8 cellular contexts compared by ENCODE assay signal in the genomic region with DNA sequence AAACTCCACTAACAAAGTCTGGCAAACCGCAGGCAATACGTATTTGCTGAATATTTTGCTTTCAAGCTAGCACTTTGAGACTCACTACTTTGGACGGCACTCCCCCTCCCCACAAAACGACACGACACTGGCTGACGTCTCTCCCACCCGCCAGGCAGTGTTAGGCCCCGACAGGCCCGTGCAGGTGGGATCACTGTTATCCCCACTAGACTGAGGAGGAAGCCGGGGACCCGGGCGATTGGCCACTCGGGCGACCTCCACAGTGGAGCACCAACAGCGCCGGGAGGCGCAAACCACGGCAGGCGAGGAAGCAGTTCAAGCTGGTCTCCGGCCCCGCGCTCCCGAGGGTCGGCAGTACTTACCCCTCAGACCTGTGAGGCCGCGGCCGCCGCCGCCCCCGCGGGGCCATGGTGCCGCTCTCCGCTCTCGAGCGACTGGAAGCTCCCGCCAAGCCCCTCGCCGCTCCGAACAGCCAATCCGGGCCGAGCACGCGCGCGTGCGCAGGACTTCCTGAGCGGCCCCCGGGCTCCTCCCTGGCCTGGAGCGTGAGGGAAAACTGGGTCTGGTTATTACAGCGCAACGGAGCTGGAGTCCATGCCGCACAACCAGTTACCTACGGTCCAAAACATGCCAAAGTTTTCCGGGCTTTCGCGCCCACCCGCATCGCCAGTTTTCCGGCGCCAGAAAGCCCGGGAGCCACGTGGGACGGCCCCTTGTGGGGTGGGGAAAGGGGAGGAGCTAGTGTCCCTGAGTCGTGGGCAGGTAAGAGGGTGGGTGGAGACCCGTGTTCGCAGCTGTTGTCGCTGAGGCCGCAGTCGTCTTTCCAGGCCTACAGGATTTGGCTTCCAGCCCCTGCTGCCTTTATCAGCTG. TPM values are rescaled to one million over a fixed set of nuclear protein-coding genes. Genes with fewer than 3 reads are reported as not detected.
DNase-seq lines count a peak whose midpoint lies in the region; ATAC-seq and TF ChIP-seq lines count a peak whose summit lies in the region.

A gene with protein sequence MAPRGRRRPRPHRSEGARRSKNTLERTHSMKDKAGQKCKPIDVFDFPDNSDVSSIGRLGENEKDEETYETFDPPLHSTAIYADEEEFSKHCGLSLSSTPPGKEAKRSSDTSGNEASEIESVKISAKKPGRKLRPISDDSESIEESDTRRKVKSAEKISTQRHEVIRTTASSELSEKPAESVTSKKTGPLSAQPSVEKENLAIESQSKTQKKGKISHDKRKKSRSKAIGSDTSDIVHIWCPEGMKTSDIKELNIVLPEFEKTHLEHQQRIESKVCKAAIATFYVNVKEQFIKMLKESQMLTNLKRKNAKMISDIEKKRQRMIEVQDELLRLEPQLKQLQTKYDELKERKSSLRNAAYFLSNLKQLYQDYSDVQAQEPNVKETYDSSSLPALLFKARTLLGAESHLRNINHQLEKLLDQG (minus strand): TSS at position 443 of the 871 bp plus-strand sequence. CDS start 34 bp downstream, at position 409.

- peak within 1 kb of the TSS; percentile 63 for H3K9ac ChIP-seq in fibroblast of lung (ENCODE audit: insufficient read depth, low read length)

- intact Hi-C loops in naive thymus-derived CD4-positive, alpha-beta T cell (cut with micrococcal nuclease), result loop anchor here (1.0 to 10.0 kb wide), 24 partner anchors 12 to 1639 kb away; a partner anchor contains a TSS

- H3K36me3 ChIP-seq in DOHH2 (ENCODE audit: control insufficient read depth, low read length) (peaks cover 46% of the 10 kb centered on the region), GM23338 (ENCODE audit: insufficient read depth) (peaks cover 7% of the 10 kb centered on the region; the same call in 1 of the 2 replicates), fibroblast of lung (ENCODE audit: control insufficient read depth, insufficient read depth, low read length) (no peaks in the 10 kb centered on the region)
- no peaks in the 10 kb centered on the region for H3K36me3 ChIP-seq in naive thymus-derived CD4-positive, alpha-beta T cell (ENCODE audit: control insufficient read depth in 2 of 3, insufficient read depth in 3 of 3, low read length in 3 of 3)

- H4K20me1 ChIP-seq in DOHH2 (ENCODE audit: control insufficient read depth, insufficient read depth, low read depth, low read length) (peaks cover 16% of the 10 kb centered on the region; the same call in 1 of the 2 replicates), GM23338 (replicated peaks; ENCODE audit: insufficient read depth) (peaks cover 24% of the 10 kb centered on the region), fibroblast of lung (ENCODE audit: control insufficient read depth, extremely low read depth, insufficient read depth, low read length) (no peaks in the 10 kb centered on the region)

- H3F3A ChIP-seq in DOHH2 (ENCODE audit: control insufficient read depth, insufficient read depth) (no peaks in the 10 kb centered on the region), GM23338 (replicated peaks; ENCODE audit: low read depth) (no peaks in the 10 kb centered on the region)

- peaks cover 35% of the 10 kb centered on the region for H3K36me3 Mint-ChIP-seq in GM23338 (ENCODE audit: low read depth)
- peaks cover 0 to 5% (median 0%) of the 10 kb centered on the region in 5 donors for H3K36me3 Mint-ChIP-seq in naive thymus-derived CD4-positive, alpha-beta T cell
- peaks cover 0 to 3% of the 10 kb centered on the region in 2 donors for H3K36me3 Mint-ChIP-seq in stimulated activated naive B cell treated with anti-CD40 and anti-IgM and Interleukin-4, amounts not matched to agents 10 μg/mL and 1 μg/mL and 100 μg/mL, for 72 hours

- H3K27me3 ChIP-seq in DOHH2 (ENCODE audit: control insufficient read depth, low read length) (no peaks in the 10 kb centered on the region), GM23338 (ENCODE audit: insufficient read depth) (no peaks in the 10 kb centered on the region), fibroblast of lung (ENCODE audit: control insufficient read depth, insufficient read depth, low read length) (no peaks in the 10 kb centered on the region)
- H3K27me3 ChIP-seq in naive thymus-derived CD4-positive, alpha-beta T cell (ENCODE audit: control insufficient read depth in 2 of 2, insufficient read depth in 2 of 2, low read length in 2 of 2), result no peaks in the 10 kb centered on the region

- DNase-seq in GM23338 (ENCODE audit: low spot score) (peak; percentile 99), LHCN-M2 (ENCODE audit: low read depth) (peak; percentile 99), RPMI8226 (peak; percentile 97), fibroblast of lung (ENCODE audit: low read depth in 2 of 2) (peak; percentile 99)
- DNase-seq in activated T-helper 1 cell treated with anti-CD3 and anti-CD28 coated beads, Interleukin-2, amount 50 U/mL, for 16 hours (ENCODE audit: low read depth in 1 of 2, low spot score in 1 of 2), result peak; percentile 84 to 95
- peak; percentile 89 to 98 (median 94) for DNase-seq in naive thymus-derived CD4-positive, alpha-beta T cell
- DNase-seq in stimulated activated naive B cell treated with anti-CD40 and anti-IgM and Interleukin-4, amounts not matched to agents 10 μg/mL and 1 μg/mL and 100 μg/mL, for 72 hours, result peak; percentile 96

- peak within 1 kb of the TSS; percentile 97 for H3K27ac Mint-ChIP-seq in GM23338
- peak within 1 kb of the TSS; percentile 60 to 96 (median 89) for H3K27ac Mint-ChIP-seq in naive thymus-derived CD4-positive, alpha-beta T cell
- H3K27ac Mint-ChIP-seq in stimulated activated naive B cell treated with anti-CD40 and anti-IgM and Interleukin-4, amounts not matched to agents 10 μg/mL and 1 μg/mL and 100 μg/mL, for 72 hours, result peak within 1 kb of the TSS; percentile 91

- CTCF ChIA-PET in naive thymus-derived CD4-positive, alpha-beta T cell (lab: Charles Lee), result interaction anchor here (1.9 to 2.5 kb wide), 3 partner anchors 9 to 470 kb away, joined by 6 to 8 read pairs (median 7); no protein-coding TSS in a partner anchor

- H3K27ac ChIP-seq in DOHH2 (ENCODE audit: low read depth, low read length) (peak within 1 kb of the TSS; percentile 67), GM23338 (ENCODE audit: low read depth) (peak within 1 kb of the TSS; percentile 98), fibroblast of lung (ENCODE audit: insufficient read depth, low read length) (peak within 1 kb of the TSS; percentile 82)
- peak within 1 kb of the TSS; percentile 66 for H3K27ac ChIP-seq in naive thymus-derived CD4-positive, alpha-beta T cell (ENCODE audit: low read depth, low read length)

- ATAC-seq in GM23338, result peak; percentile 88
- peak; percentile 98 for ATAC-seq in naive thymus-derived CD4-positive, alpha-beta T cell
- ATAC-seq in stimulated activated naive B cell treated with anti-CD40 and anti-IgM and Interleukin-4, amounts not matched to agents 10 μg/mL and 1 μg/mL and 100 μg/mL, for 72 hours (replicated peaks), result peak; percentile 91 to 94

- H3K4me3 Mint-ChIP-seq in GM23338, result peak within 1 kb of the TSS; percentile 94
- peak within 1 kb of the TSS; percentile 84 to 98 (median 89) for H3K4me3 Mint-ChIP-seq in naive thymus-derived CD4-positive, alpha-beta T cell
- peak within 1 kb of the TSS; percentile 95 to 97 for H3K4me3 Mint-ChIP-seq in stimulated activated naive B cell treated with anti-CD40 and anti-IgM and Interleukin-4, amounts not matched to agents 10 μg/mL and 1 μg/mL and 100 μg/mL, for 72 hours

- peak within 1 kb of the TSS; percentile 82 for H3K4me3 ChIP-seq in DOHH2 (ENCODE audit: low read length)
- peak within 1 kb of the TSS; percentile 98 for H3K4me3 ChIP-seq in GM23338
- H3K4me3 ChIP-seq in fibroblast of lung (replicated peaks in 1 of 4; ENCODE audit: control extremely low read depth in 1 of 4, insufficient read depth in 1 of 4, low read depth in 3 of 4, low read length in 4 of 4), result peak within 1 kb of the TSS; percentile 83 to 98 (median 95)
- peak within 1 kb of the TSS; percentile 82 for H3K4me3 ChIP-seq in naive thymus-derived CD4-positive, alpha-beta T cell (ENCODE audit: low read length)

- H3K79me2 ChIP-seq in DOHH2 (ENCODE audit: control insufficient read depth, low read length), result peaks cover 56% of the 10 kb centered on the region
- H3K79me2 ChIP-seq in GM23338 (replicated peaks; ENCODE audit: insufficient read depth), result peaks cover 50% of the 10 kb centered on the region
- peaks cover 24% of the 10 kb centered on the region for H3K79me2 ChIP-seq in fibroblast of lung (ENCODE audit: control insufficient read depth, insufficient read depth, low read length)

- POLR2A ChIA-PET in naive thymus-derived CD4-positive, alpha-beta T cell (lab: Charles Lee), result interaction anchor here (0.6 to 1.3 kb wide), 10 partner anchors 8 to 692 kb away, joined by 3 to 7 read pairs (median 5); a partner anchor contains a TSS

- H3K9me3 Mint-ChIP-seq in GM23338, result peaks cover 4% of the 10 kb centered on the region; the same call in 2 of the 3 replicates
- no peaks in the 10 kb centered on the region for H3K9me3 Mint-ChIP-seq in naive thymus-derived CD4-positive, alpha-beta T cell
- H3K9me3 Mint-ChIP-seq in stimulated activated naive B cell treated with anti-CD40 and anti-IgM and Interleukin-4, amounts not matched to agents 10 μg/mL and 1 μg/mL and 100 μg/mL, for 72 hours, result no peaks in the 10 kb centered on the region

- peak within 1 kb of the TSS; percentile 83 for H2AFZ ChIP-seq in GM23338
- H2AFZ ChIP-seq in fibroblast of lung (ENCODE audit: low read length), result peak within 1 kb of the TSS; percentile 98

- peaks cover 5% of the 10 kb centered on the region for H3K27me3 Mint-ChIP-seq in GM23338 (ENCODE audit: insufficient read depth, low read depth, poor library complexity)
- no peaks in the 10 kb centered on the region for H3K27me3 Mint-ChIP-seq in naive thymus-derived CD4-positive, alpha-beta T cell
- H3K27me3 Mint-ChIP-seq in stimulated activated naive B cell treated with anti-CD40 and anti-IgM and Interleukin-4, amounts not matched to agents 10 μg/mL and 1 μg/mL and 100 μg/mL, for 72 hours, result no peaks in the 10 kb centered on the region

- H3K4me1 ChIP-seq in DOHH2 (ENCODE audit: control insufficient read depth, low read length) (peaks cover 32% of the 10 kb centered on the region), GM23338 (ENCODE audit: insufficient read depth) (peaks cover 20% of the 10 kb centered on the region), fibroblast of lung (ENCODE audit: control insufficient read depth, extremely low read depth, insufficient read depth, low read length) (peaks cover 2% of the 10 kb centered on the region)
- peaks cover 7 to 11% of the 10 kb centered on the region in 2 donors for H3K4me1 ChIP-seq in naive thymus-derived CD4-positive, alpha-beta T cell (ENCODE audit: control insufficient read depth in 2 of 2, insufficient read depth in 2 of 2, low read length in 2 of 2)

- TF ChIP-seq CTCF in DOHH2 (IDR thresholded peaks at IDR 0.05; ENCODE audit: low read depth, low read length, poor library complexity, severe bottlenecking), result no peak
- no peak for TF ChIP-seq CTCF in GM23338 (conservative IDR thresholded peaks at IDR 0.05; ENCODE audit: low read depth in 2 of 2)
- no peak for TF ChIP-seq CTCF in fibroblast of lung (conservative IDR thresholded peaks at IDR 0.05 in 1 of 2, IDR thresholded peaks at IDR 0.05 in 1 of 2; ENCODE audit: low read depth in 1 of 2, low read length in 2 of 2)

- H3K4me1 Mint-ChIP-seq in GM23338, result peaks cover 42% of the 10 kb centered on the region
- H3K4me1 Mint-ChIP-seq in naive thymus-derived CD4-positive, alpha-beta T cell, result peaks cover 4 to 50% (median 20%) of the 10 kb centered on the region in 7 donors
- peaks cover 2 to 11% of the 10 kb centered on the region in 2 donors for H3K4me1 Mint-ChIP-seq in stimulated activated naive B cell treated with anti-CD40 and anti-IgM and Interleukin-4, amounts not matched to agents 10 μg/mL and 1 μg/mL and 100 μg/mL, for 72 hours

- H3K4me2 ChIP-seq in DOHH2 (ENCODE audit: low read length), result peak within 1 kb of the TSS; percentile 85
- H3K4me2 ChIP-seq in GM23338, result peak within 1 kb of the TSS; percentile 79
- H3K4me2 ChIP-seq in fibroblast of lung (ENCODE audit: extremely low read depth, insufficient read depth, low read length), result peak within 1 kb of the TSS; percentile 97

- H3K9me2 ChIP-seq in DOHH2 (replicated peaks; ENCODE audit: control insufficient read depth, low read length) (no peaks in the 10 kb centered on the region), GM23338 (ENCODE audit: insufficient read depth) (no peaks in the 10 kb centered on the region)

- no peaks in the 10 kb centered on the region for H3K9me3 ChIP-seq in DOHH2 (ENCODE audit: control insufficient read depth, insufficient read depth, low read length)
- no peaks in the 10 kb centered on the region for H3K9me3 ChIP-seq in fibroblast of lung (ENCODE audit: control insufficient read depth, insufficient read depth, low read depth, low read length)
- H3K9me3 ChIP-seq in naive thymus-derived CD4-positive, alpha-beta T cell (ENCODE audit: control insufficient read depth in 2 of 3, low read length in 3 of 3), result no peaks in the 10 kb centered on the region

RNA-seq across cellular contexts. Expression of the gene that starts here (rescaled TPM):
- total RNA-seq in GM23338 (2014; rRNA removed; shearing (Covaris generic)), result 77.0 and 88.3 TPM in 2 replicates
- 152 and 186 TPM in 2 replicates for polyA plus RNA-seq in GM23338 (2016; fragmentation: Nextera tagmentation; extraction: Ambion mirVana)
- total RNA-seq in LHCN-M2 (2014; rRNA removed), result 73.7 and 85.5 TPM in 2 replicates
- 15.5 TPM for polyA plus RNA-seq in LHCN-M2 (2012)
- 1.8 and 6.4 TPM in 2 replicates for total RNA-seq in fibroblast of lung
- polyA plus RNA-seq in fibroblast of lung, result 15.5 and 26.9 TPM in 2 replicates
- polyA plus RNA-seq in fibroblast of lung (2012), result 10.2 and 20.0 TPM in 2 replicates
- 2.6 TPM in 1 of 2 replicates, not detected in the other for polyA minus RNA-seq in fibroblast of lung (ENCODE audit: low replicate concordance)
- 10 to 100 TPM in 1 of 5 experiments, 1 to 10 TPM in 4; 1.1 to 43.8 (median 3.1) TPM for total RNA-seq in naive thymus-derived CD4-positive, alpha-beta T cell
- 1 to 10 TPM; 1.9 to 2.7 TPM for polyA plus RNA-seq in naive thymus-derived CD4-positive, alpha-beta T cell

Comparison
In these comparisons a context has a peak if more than half of its experiments do, and no peak if none do; other contexts are left out.
1. Peak in every context shown above with its lines: DNase-seq, ATAC-seq, H3K4me3 ChIP-seq and H3K27ac ChIP-seq.